17 cellular contexts compared by ENCODE assay signal in the genomic region with DNA sequence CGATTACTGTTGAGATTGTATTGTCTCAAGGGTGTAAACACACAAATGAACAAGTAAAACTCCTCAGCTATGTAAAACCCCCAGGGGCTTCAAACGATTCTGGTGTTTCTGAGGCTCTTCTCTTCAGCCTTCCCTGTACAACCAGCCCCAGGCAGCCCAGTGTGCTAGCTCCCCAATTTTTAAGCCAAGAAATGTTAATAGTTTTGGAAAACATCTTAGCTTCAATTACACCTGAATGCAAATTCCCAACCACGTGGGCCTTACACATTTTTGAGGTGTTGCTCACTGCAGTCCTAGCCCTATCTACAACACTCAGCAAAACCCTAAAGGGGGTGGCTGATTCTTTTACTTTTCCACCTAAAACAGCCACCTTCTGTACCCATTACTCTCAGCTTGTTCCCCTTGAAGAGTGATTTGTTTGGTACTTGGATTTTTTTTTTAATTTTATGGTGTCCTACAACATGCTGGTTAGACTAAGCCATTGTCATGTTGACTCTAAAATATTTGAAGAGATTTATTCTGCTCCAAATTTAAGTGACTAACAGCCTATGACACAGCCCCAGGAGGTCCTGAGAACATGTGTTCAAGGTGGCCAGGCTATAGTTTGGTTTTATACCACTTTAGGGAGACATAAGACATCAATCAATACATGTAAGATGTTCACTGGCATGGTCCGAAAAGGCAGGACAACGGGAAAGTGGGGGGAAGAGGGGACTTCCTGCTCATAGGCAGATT. TPM values are rescaled to one million over a fixed set of nuclear protein-coding genes. Genes with fewer than 3 reads are reported as not detected.
DNase-seq lines count a peak whose midpoint lies in the region; ATAC-seq and TF ChIP-seq lines count a peak whose summit lies in the region.
"Had no signal": no experiment of that assay in that cellular context is flagged by ENCODE, and none has a peak within 500 bp of the region (broad histone marks: within the 10 kb centered on the region; RNA-seq: fewer than 3 reads in every experiment).

No MANE protein-coding gene starts in this region.

- TF ChIP-seq CTCF in PC-3 (conservative IDR thresholded peaks at IDR 0.05; ENCODE audit: low read depth, low read length) (no peak), mammary epithelial cell (conservative IDR thresholded peaks at IDR 0.05 in 1 of 2, IDR thresholded peaks at IDR 0.05 in 1 of 2; ENCODE audit: extremely low read depth in 1 of 2, insufficient read depth in 1 of 2, low read depth in 1 of 2, low read length in 2 of 2) (no peak), progenitor cell of endocrine pancreas (IDR thresholded peaks at IDR 0.05; ENCODE audit: unreplicated experiment) (no peak)
- TF ChIP-seq CTCF in CD8-positive, alpha-beta T cell (IDR thresholded peaks at IDR 0.05): no peak

- H3K79me2 ChIP-seq in PC-3 (ENCODE audit: low read length): no peaks in the 10 kb centered on the region
- H3K79me2 ChIP-seq in mammary epithelial cell (ENCODE audit: insufficient read depth, low read length): no peaks in the 10 kb centered on the region

- H3K4me3 Mint-ChIP-seq in progenitor cell of endocrine pancreas (ENCODE audit: low read depth): no peak overlapping the region
- H3K4me3 Mint-ChIP-seq in CD8-positive, alpha-beta T cell: no peak overlapping the region

- intact Hi-C loops in PC-3 (cut with micrococcal nuclease): no loop called here
- intact Hi-C loops in mammary epithelial cell (cut with micrococcal nuclease): no loop called here
- intact Hi-C loops in CD8-positive, alpha-beta T cell (cut with DNase I, micrococcal nuclease): no loop called here

- dilution Hi-C loops in mammary epithelial cell (cut with HindIII; ENCODE audit: low sequenced_read_pairs): no loop called here

- H4K20me1 ChIP-seq in BLaER1 treated with 17β-estradiol and CSF1 and Interleukin-3, amounts not matched to agents 10 nM and 100 nM: no peaks in the 10 kb centered on the region
- H4K20me1 ChIP-seq in PC-3 (ENCODE audit: low read length) (no peaks in the 10 kb centered on the region), mammary epithelial cell (ENCODE audit: insufficient read depth, low read length) (no peaks in the 10 kb centered on the region)

- H3K27ac ChIP-seq in BLaER1 treated with 17β-estradiol and CSF1 and Interleukin-3, amounts not matched to agents 10 nM and 100 nM: no peak overlapping the region
- H3K27ac ChIP-seq in PC-3 (ENCODE audit: low read length) (no peak overlapping the region), mammary epithelial cell (ENCODE audit: insufficient read depth, low read depth, low read length) (peak overlapping the region; percentile 65)
- H3K27ac ChIP-seq in CD8-positive, alpha-beta T cell (ENCODE audit: low read depth, low read length): no peak overlapping the region
- H3K27ac ChIP-seq: SK-N-MC had no signal

- peak; percentile 12 for DNase-seq in PC-3
- peak; percentile 37 for DNase-seq in mammary epithelial cell
- peak; percentile 33 for DNase-seq in kidney tubule cell (ENCODE audit: low spot score)
- no peak for DNase-seq in UCSD-AML1 (lab: John Stamatoyannopoulos, UW; ENCODE audit: unreplicated experiment)
- no peak for DNase-seq in progenitor cell of endocrine pancreas (ENCODE audit: low spot score, unreplicated experiment)
- DNase-seq in NCI-H2029 (lab: John Stamatoyannopoulos, UW): no peak
- no peak for DNase-seq in CD8-positive, alpha-beta T cell
- DNase-seq: C1 segment of cervical spinal cord, GF-D8, Karpas-422, NCI-H1105 treated with DMSO at 0.1 percent for 48 hours, NCI-H187, NCI-H510A, NCI-H82, PC-9 had no signal

- no peaks in the 10 kb centered on the region for H3K9me3 ChIP-seq in BLaER1 treated with 17β-estradiol and CSF1 and Interleukin-3, amounts not matched to agents 10 nM and 100 nM (replicated peaks in 1 of 11)
- H3K9me3 ChIP-seq in PC-3 (ENCODE audit: low read length) (no peaks in the 10 kb centered on the region), mammary epithelial cell (replicated peaks; ENCODE audit: insufficient read depth, low read length) (no peaks in the 10 kb centered on the region)
- H3K9me3 ChIP-seq in CD8-positive, alpha-beta T cell (ENCODE audit: low read length): no peaks in the 10 kb centered on the region

- H3F3A ChIP-seq in PC-3 (ENCODE audit: low read length, unreplicated experiment): no peaks in the 10 kb centered on the region

- BruUV-seq in PC-3 (replicated peaks; lab: Mats Ljungman, UMichigan) (no TSS peak), mammary epithelial cell (replicated peaks; lab: Mats Ljungman, UMichigan) (no TSS peak)

- peak overlapping the region; percentile 11 to 68 (median 47); a peak in 21 of 22 replicates for H3K4me2 ChIP-seq in BLaER1 treated with 17β-estradiol and CSF1 and Interleukin-3, amounts not matched to agents 10 nM and 100 nM
- H3K4me2 ChIP-seq in PC-3 (ENCODE audit: low read length): no peak overlapping the region
- H3K4me2 ChIP-seq in mammary epithelial cell (ENCODE audit: insufficient read depth, low read depth, low read length): no peak overlapping the region
- H3K4me2 ChIP-seq: PC-9 had no signal

- no peaks in the 10 kb centered on the region for H3K27me3 ChIP-seq in BLaER1 treated with 17β-estradiol and CSF1 and Interleukin-3, amounts not matched to agents 10 nM and 100 nM
- H3K27me3 ChIP-seq in PC-3 (ENCODE audit: low read length) (no peaks in the 10 kb centered on the region), mammary epithelial cell (ENCODE audit: insufficient read depth, low read length) (no peaks in the 10 kb centered on the region)
- H3K27me3 ChIP-seq in CD8-positive, alpha-beta T cell (ENCODE audit: insufficient read depth, low read length): no peaks in the 10 kb centered on the region

- peaks cover 12% of the 10 kb centered on the region for H3K4me1 Mint-ChIP-seq in progenitor cell of endocrine pancreas (ENCODE audit: low read depth)
- H3K4me1 Mint-ChIP-seq in CD8-positive, alpha-beta T cell (ENCODE audit: low read depth): peaks cover 34% of the 10 kb centered on the region

- no peaks in the 10 kb centered on the region for H3K9me2 ChIP-seq in PC-3 (replicated peaks; ENCODE audit: low read length)

- POLR2A ChIA-PET in PC-3 (lab: Charles Lee; ENCODE audit: unreplicated experiment): interaction anchor here (0.6 kb wide), 1 partner anchor 91 kb away, joined by 4 read pairs; no protein-coding TSS in a partner anchor
- POLR2A ChIA-PET in CD8-positive, alpha-beta T cell (lab: Charles Lee): interaction anchor here (1.0 kb wide), 1 partner anchor 49 kb away, joined by 3 read pairs; a partner anchor contains a TSS

- no peaks in the 10 kb centered on the region for H3K36me3 Mint-ChIP-seq in progenitor cell of endocrine pancreas (ENCODE audit: insufficient read depth)
- no peaks in the 10 kb centered on the region for H3K36me3 Mint-ChIP-seq in CD8-positive, alpha-beta T cell

- no peak overlapping the region for H3K9ac ChIP-seq in BLaER1 treated with 17β-estradiol and CSF1 and Interleukin-3, amounts not matched to agents 10 nM and 100 nM
- H3K9ac ChIP-seq in PC-3 (ENCODE audit: low read length): no peak overlapping the region
- H3K9ac ChIP-seq in mammary epithelial cell (ENCODE audit: insufficient read depth, low read length): no peak overlapping the region

- in situ Hi-C loops in mammary epithelial cell (cut with MboI; ENCODE audit: low sequenced_read_pairs in 2 of 2): loop anchor here (25.0 kb wide), 1 partner anchor 165 kb away; no protein-coding TSS in a partner anchor

- H3K36me3 ChIP-seq in BLaER1 treated with 17β-estradiol and CSF1 and Interleukin-3, amounts not matched to agents 10 nM and 100 nM: no peaks in the 10 kb centered on the region
- H3K36me3 ChIP-seq in PC-3 (ENCODE audit: low read depth, low read length) (no peaks in the 10 kb centered on the region), mammary epithelial cell (ENCODE audit: insufficient read depth, low read length) (no peaks in the 10 kb centered on the region)
- no peaks in the 10 kb centered on the region for H3K36me3 ChIP-seq in CD8-positive, alpha-beta T cell (ENCODE audit: insufficient read depth, low read length)

- 59% methylated on average over 5 of the region's 5 CpGs for WGBS in mammary epithelial cell (ENCODE audit: low coverage, missing lambda C conversion rate)

- H3K27me3 Mint-ChIP-seq in progenitor cell of endocrine pancreas: peaks cover 4% of the 10 kb centered on the region
- H3K27me3 Mint-ChIP-seq in CD8-positive, alpha-beta T cell (ENCODE audit: low read depth): no peaks in the 10 kb centered on the region

- CTCF ChIA-PET in PC-3 (lab: Charles Lee): no interaction called here
- CTCF ChIA-PET in mammary epithelial cell (lab: Charles Lee; ENCODE audit: low non-redundant PET): no interaction called here
- CTCF ChIA-PET in CD8-positive, alpha-beta T cell (lab: Charles Lee): interaction anchor here (0.6 to 2.3 kb wide), 3 partner anchors 26 to 1170 kb away, joined by 3 to 8 read pairs (median 3); no protein-coding TSS in a partner anchor

- H2AFZ ChIP-seq in PC-3 (ENCODE audit: low read length) (0 out of 2 replicates have a peak overlapping the region, but pooled peaks have one; percentile 9), mammary epithelial cell (ENCODE audit: low read depth, low read length) (peak overlapping the region; percentile 32)
- H2AFZ ChIP-seq: PC-9 had no signal

- no peak overlapping the region for H3K27ac Mint-ChIP-seq in progenitor cell of endocrine pancreas
- H3K27ac Mint-ChIP-seq in CD8-positive, alpha-beta T cell: no peak overlapping the region

- no peak overlapping the region for H3K4me3 ChIP-seq in BLaER1 treated with 17β-estradiol and CSF1 and Interleukin-3, amounts not matched to agents 10 nM and 100 nM
- H3K4me3 ChIP-seq in PC-3 (ENCODE audit: low read length) (no peak overlapping the region), mammary epithelial cell (replicated peaks in 1 of 3; ENCODE audit: insufficient read depth in 1 of 3, low read depth in 2 of 3, low read length in 3 of 3) (no peak overlapping the region)
- no peak overlapping the region for H3K4me3 ChIP-seq in CD8-positive, alpha-beta T cell (ENCODE audit: low read depth, low read length)
- H3K4me3 ChIP-seq: PC-9, SK-N-MC had no signal

- peaks cover 11 to 40% (median 17%) of the 10 kb centered on the region in 10 experiments for H3K4me1 ChIP-seq in BLaER1 treated with 17β-estradiol and CSF1 and Interleukin-3, amounts not matched to agents 10 nM and 100 nM
- H3K4me1 ChIP-seq in PC-3 (ENCODE audit: insufficient read depth, low read length): peaks cover 49% of the 10 kb centered on the region
- peaks cover 63% of the 10 kb centered on the region for H3K4me1 ChIP-seq in mammary epithelial cell (ENCODE audit: insufficient read depth, low read length)
- peaks cover 15% of the 10 kb centered on the region for H3K4me1 ChIP-seq in CD8-positive, alpha-beta T cell (ENCODE audit: insufficient read depth, low read length)

- no peaks in the 10 kb centered on the region for H3K9me3 Mint-ChIP-seq in progenitor cell of endocrine pancreas (ENCODE audit: low read depth)
- no peaks in the 10 kb centered on the region for H3K9me3 Mint-ChIP-seq in CD8-positive, alpha-beta T cell

- ATAC-seq in PC-3: no peak
- no peak for ATAC-seq in CD8-positive, alpha-beta T cell

RNA-seq across cellular contexts. Expression of a gene that starts 48.7 kb away (rescaled TPM):
- total RNA-seq in PC-3 (2014; rRNA removed) (5.1 and 8.1 TPM in 2 replicates), mammary epithelial cell (10 to 100 TPM in 1 of 2 donors, 1 to 10 TPM in 1; 5.7 to 17.6 TPM), progenitor cell of endocrine pancreas (10.7 and 11.4 TPM in 2 replicates)
- polyA plus RNA-seq in mammary epithelial cell: 7.3 TPM
- polyA minus RNA-seq in mammary epithelial cell: 14.4 TPM
- 10 to 100 TPM; 18.8 to 19.9 TPM for total RNA-seq in CD8-positive, alpha-beta T cell

RNA-seq across cellular contexts. Expression of a gene that starts 48.8 kb away (rescaled TPM):
- total RNA-seq in PC-3 (2014; rRNA removed): 17.5 and 23.8 TPM in 2 replicates
- 10 to 100 TPM; 24.7 to 38.0 TPM for total RNA-seq in mammary epithelial cell
- 38.7 TPM for polyA plus RNA-seq in mammary epithelial cell
- 65.7 TPM for polyA minus RNA-seq in mammary epithelial cell
- total RNA-seq in progenitor cell of endocrine pancreas: 15.1 and 18.3 TPM in 2 replicates
- 10 to 100 TPM; 10.5 to 11.6 TPM for total RNA-seq in CD8-positive, alpha-beta T cell

Comparison
In these comparisons a context has a peak if more than half of its experiments do, and no peak if none do; other contexts are left out.
1. H3K4me2 ChIP-seq: peak in BLaER1 treated with 17β-estradiol and CSF1 and Interleukin-3, amounts not matched to agents 10 nM and 100 nM (11 of 11); none in PC-3 (single experiment) and mammary epithelial cell (single experiment).
2. DNase-seq: peak in PC-3 (single experiment), mammary epithelial cell (single experiment) and kidney tubule cell (single experiment); none in UCSD-AML1 (single experiment), progenitor cell of endocrine pancreas (single experiment), NCI-H2029 (single experiment) and CD8-positive, alpha-beta T cell (0 of 7).